Comparison of ENCODE assay signal across 17 cellular contexts in genomic region chr9:4435197-4435596, GRCh38. TPM values are rescaled to one million over a fixed set of nuclear protein-coding genes. Genes with fewer than 3 reads are reported as not detected.
DNase-seq lines count a peak whose midpoint lies in the region; ATAC-seq and TF ChIP-seq lines count a peak whose summit lies in the region.
"Had no signal": no experiment of that assay in that cellular context is flagged by ENCODE, and none has a peak within 500 bp of the region (broad histone marks: within the 10 kb centered on the region; RNA-seq: fewer than 3 reads in every experiment).

No MANE protein-coding gene starts in this region.

- H3K18ac ChIP-seq in mesenchymal stem cell (ENCODE audit: low read depth in 1 of 2, low read length in 2 of 2), result no peak overlapping the region

- POLR2A ChIA-PET in T-cell (lab: Charles Lee), result no interaction called here

- peaks cover 5 to 13% (median 9%) of the 10 kb centered on the region in 3 donors for H3K9me3 Mint-ChIP-seq in T-cell
- peaks cover 15% of the 10 kb centered on the region for H3K9me3 Mint-ChIP-seq in activated naive CD8-positive, alpha-beta T cell treated with anti-CD3 and anti-CD28 coated beads, Interleukin-2, amount 50 U/mL, for 24 hours
- H3K9me3 Mint-ChIP-seq: central memory CD8-positive, alpha-beta T cell; T-helper 1 cell treated with Interleukin-12 subunit alpha and Interleukin-12 subunit beta and Interleukin-4 antibody, amounts not matched to agents 30 μg/mL and 1 μg/mL, for 36 hours had no signal

- no peak for ATAC-seq in T-cell (replicated peaks in 1 of 4)
- ATAC-seq in HG02588 (IDR thresholded peaks at IDR 0.05; ENCODE audit: unreplicated experiment), result no peak
- no peak for ATAC-seq in activated naive CD8-positive, alpha-beta T cell treated with anti-CD3 and anti-CD28 coated beads, Interleukin-2, amount 50 U/mL, for 24 hours
- ATAC-seq: psoas muscle had no signal

- 45% methylated on average over 3 of the region's 4 CpGs for WGBS in mesenchymal stem cell

- H2BK15ac ChIP-seq in mesenchymal stem cell (ENCODE audit: low read depth, poor library complexity, severe bottlenecking), result no peak overlapping the region

- H3K9me3 ChIP-seq in mesenchymal stem cell (ENCODE audit: control insufficient read depth, low read length), result no peaks in the 10 kb centered on the region
- H3K9me3 ChIP-seq: psoas muscle, thoracic aorta had no signal

- no peak overlapping the region for H3K27ac Mint-ChIP-seq in T-cell
- no peak overlapping the region for H3K27ac Mint-ChIP-seq in activated naive CD8-positive, alpha-beta T cell treated with anti-CD3 and anti-CD28 coated beads, Interleukin-2, amount 50 U/mL, for 24 hours
- H3K27ac Mint-ChIP-seq: CD4-positive, CD25-positive, alpha-beta regulatory T cell; T-helper 1 cell treated with Interleukin-12 subunit alpha and Interleukin-12 subunit beta and Interleukin-4 antibody, amounts not matched to agents 30 μg/mL and 1 μg/mL, for 36 hours had no signal

- H3K23ac ChIP-seq in mesenchymal stem cell (ENCODE audit: low read length in 2 of 2), result no peak overlapping the region

- H2BK120ac ChIP-seq in mesenchymal stem cell (ENCODE audit: low read depth, low read length), result no peak overlapping the region

- H3K4me2 ChIP-seq in mesenchymal stem cell (ENCODE audit: low read length, poor library complexity, severe bottlenecking), result no peak overlapping the region

- no peaks in the 10 kb centered on the region for H3K27me3 ChIP-seq in mesenchymal stem cell (ENCODE audit: control insufficient read depth in 1 of 2, insufficient read depth in 1 of 2, low read length in 2 of 2)

- H4K8ac ChIP-seq in mesenchymal stem cell (ENCODE audit: low read length), result no peak overlapping the region

- no peak overlapping the region for H4K91ac ChIP-seq in mesenchymal stem cell (ENCODE audit: low read length)

- peak; percentile 37 for DNase-seq in ELF-1 (ENCODE audit: low read depth, low spot score)
- DNase-seq in M059J (ENCODE audit: low read depth), result peak; percentile 44
- peak; percentile 76 to 87 for DNase-seq in cardiac fibroblast (ENCODE audit: low read depth in 2 of 2)
- DNase-seq in mesenchymal stem cell, result peak; percentile 81
- DNase-seq in T-cell, result no peak
- no peak for DNase-seq in activated naive CD8-positive, alpha-beta T cell treated with anti-CD3 and anti-CD28 coated beads, Interleukin-2, amount 50 U/mL, for 24 hours
- no peak for DNase-seq in pons (ENCODE audit: low spot score)
- DNase-seq: activated CD8-positive, alpha-beta memory T cell treated with anti-CD3 and anti-CD28 coated beads, Interleukin-2, amount 50 U/mL, for 4 hours; activated naive CD4-positive, alpha-beta T cell treated with Interleukin-2 at 50 U/mL for 16 hours; CD4-positive, CD25-positive, alpha-beta regulatory T cell; left ventricle myocardium inferior; NCI-H187 treated with DMSO at 0.1 percent for 48 hours; psoas muscle had no signal

- peak overlapping the region; percentile 73 for H3K9ac ChIP-seq in mesenchymal stem cell (ENCODE audit: low read length)

- TF ChIP-seq CTCF in cardiac fibroblast (IDR thresholded peaks at IDR 0.05; ENCODE audit: low read depth, low read length), result no peak

- H3K79me1 ChIP-seq in mesenchymal stem cell (replicated peaks; ENCODE audit: low read length, poor library complexity, severe bottlenecking), result no peaks in the 10 kb centered on the region

- no peak overlapping the region for H3K27ac ChIP-seq in mesenchymal stem cell (ENCODE audit: low read length, poor library complexity, severe bottlenecking)
- H3K27ac ChIP-seq: left ventricle myocardium inferior, psoas muscle, thoracic aorta had no signal

- H3K36me3 ChIP-seq in mesenchymal stem cell (ENCODE audit: control insufficient read depth in 1 of 2, insufficient read depth in 2 of 2, low read depth in 1 of 2, low read length in 2 of 2), result no peaks in the 10 kb centered on the region
- H3K36me3 ChIP-seq: left ventricle myocardium inferior, thoracic aorta had no signal

- H3K4ac ChIP-seq in mesenchymal stem cell (ENCODE audit: low read depth in 1 of 2, low read length in 2 of 2), result no peak overlapping the region

- no peaks in the 10 kb centered on the region for H3K36me3 Mint-ChIP-seq in T-cell
- H3K36me3 Mint-ChIP-seq in activated naive CD8-positive, alpha-beta T cell treated with anti-CD3 and anti-CD28 coated beads, Interleukin-2, amount 50 U/mL, for 24 hours (ENCODE audit: low read depth), result peaks cover 2% of the 10 kb centered on the region
- H3K36me3 Mint-ChIP-seq: CD4-positive, CD25-positive, alpha-beta regulatory T cell had no signal

- H2AK5ac ChIP-seq in mesenchymal stem cell (ENCODE audit: low read length, severe bottlenecking), result no peak overlapping the region

- H3K4me3 ChIP-seq in cardiac fibroblast (replicated peaks in 1 of 2; ENCODE audit: low read depth in 2 of 2, low read length in 2 of 2) (no peak overlapping the region), mesenchymal stem cell (ENCODE audit: insufficient read depth in 1 of 2, low read depth in 1 of 2, low read length in 2 of 2) (no peak overlapping the region)
- H3K4me3 ChIP-seq: left ventricle myocardium inferior, psoas muscle, thoracic aorta had no signal

- no peak overlapping the region for H3K14ac ChIP-seq in mesenchymal stem cell (ENCODE audit: low read length in 2 of 2)

- CTCF ChIA-PET in T-cell (lab: Charles Lee), result interaction anchor here (0.8 to 1.2 kb wide), 2 partner anchors 55 to 942 kb away, joined by 3 read pairs; no protein-coding TSS in a partner anchor

- H3K4me1 Mint-ChIP-seq in T-cell, result peaks cover 0 to 4% (median 2%) of the 10 kb centered on the region in 3 donors
- no peaks in the 10 kb centered on the region for H3K4me1 Mint-ChIP-seq in activated naive CD8-positive, alpha-beta T cell treated with anti-CD3 and anti-CD28 coated beads, Interleukin-2, amount 50 U/mL, for 24 hours
- H3K4me1 Mint-ChIP-seq: central memory CD8-positive, alpha-beta T cell had no signal

- H3K27me3 Mint-ChIP-seq in T-cell, result peaks cover 2 to 4% of the 10 kb centered on the region in 2 donors
- peaks cover 2% of the 10 kb centered on the region for H3K27me3 Mint-ChIP-seq in activated naive CD8-positive, alpha-beta T cell treated with anti-CD3 and anti-CD28 coated beads, Interleukin-2, amount 50 U/mL, for 24 hours
- H3K27me3 Mint-ChIP-seq: central memory CD8-positive, alpha-beta T cell had no signal

- H2BK5ac ChIP-seq in mesenchymal stem cell (ENCODE audit: low read depth, low read length, poor library complexity, severe bottlenecking), result no peak overlapping the region

- no peak overlapping the region for H2AFZ ChIP-seq in mesenchymal stem cell (ENCODE audit: low read depth, low read length)

- H3K4me3 Mint-ChIP-seq in T-cell, result no peak overlapping the region
- H3K4me3 Mint-ChIP-seq in activated naive CD8-positive, alpha-beta T cell treated with anti-CD3 and anti-CD28 coated beads, Interleukin-2, amount 50 U/mL, for 24 hours, result no peak overlapping the region
- H3K4me3 Mint-ChIP-seq: CD4-positive, CD25-positive, alpha-beta regulatory T cell; central memory CD8-positive, alpha-beta T cell; T-helper 1 cell treated with Interleukin-12 subunit alpha and Interleukin-12 subunit beta and Interleukin-4 antibody, amounts not matched to agents 30 μg/mL and 1 μg/mL, for 36 hours had no signal

- no peaks in the 10 kb centered on the region for H3K4me1 ChIP-seq in mesenchymal stem cell (ENCODE audit: control insufficient read depth, insufficient read depth, low read depth, low read length)
- H3K4me1 ChIP-seq: psoas muscle had no signal

- no peak overlapping the region for H2BK12ac ChIP-seq in mesenchymal stem cell (ENCODE audit: low read length in 2 of 2)

RNA-seq across cellular contexts. Expression of gene SLC1A1, which starts 55.1 kb away (rescaled TPM):
- total RNA-seq in M059J (2014; rRNA removed; shearing (Covaris generic)), result 14.7 and 20.6 TPM in 2 replicates
- polyA plus RNA-seq in mesenchymal stem cell (2013, experiment 1 of 2), result 3.6 TPM
- polyA plus RNA-seq in mesenchymal stem cell (2013, experiment 2 of 2), result 3.8 TPM
- under 1 TPM in 3 of 5 donors, not detected in 2; 0.26 to 0.46 (median 0.38) TPM for total RNA-seq in T-cell

Comparison
In these comparisons a context has a peak if more than half of its experiments do, and no peak if none do; other contexts are left out.
1. DNase-seq: peak in ELF-1 (single experiment), M059J (single experiment), cardiac fibroblast (2 of 2) and mesenchymal stem cell (single experiment); none in T-cell (0 of 34), activated naive CD8-positive, alpha-beta T cell treated with anti-CD3 and anti-CD28 coated beads, Interleukin-2, amount 50 U/mL, for 24 hours (single experiment) and pons (single experiment).
2. RNA of gene SLC1A1, which starts 55.1 kb away (total RNA-seq): 14.7 to 20.6 TPM in M059J; 0.26 to 0.46 TPM in T-cell; every median in the first group is over 10 times any median in the second.